13 cellular contexts compared by ENCODE assay signal in genomic region chr9:134546231-134546731, GRCh38.
DNase-seq lines count a peak whose midpoint lies in the region; ATAC-seq and TF ChIP-seq lines count a peak whose summit lies in the region.
"Had no signal": no experiment of that assay in that cellular context is flagged by ENCODE, and none has a peak within 500 bp of the region (broad histone marks: within the 10 kb centered on the region; RNA-seq: fewer than 3 reads in every experiment).

No MANE protein-coding gene starts in this region.

- H3K36me3 Mint-ChIP-seq in chondrocyte (ENCODE audit: low read depth) = no peaks in the 10 kb centered on the region

- H3K36me3 ChIP-seq in BLaER1 treated with 17β-estradiol and CSF1 and Interleukin-3, amounts not matched to agents 10 nM and 100 nM = no peaks in the 10 kb centered on the region
- H3K36me3 ChIP-seq: WERI-Rb-1 had no signal

- peak overlapping the region; percentile 96 for H3K27ac Mint-ChIP-seq in chondrocyte (ENCODE audit: unreplicated experiment)
- H3K27ac Mint-ChIP-seq: CD4-positive, alpha-beta T cell had no signal

- peak overlapping the region; percentile 36 for H3K4me3 Mint-ChIP-seq in chondrocyte (ENCODE audit: unreplicated experiment)
- H3K4me3 Mint-ChIP-seq: CD4-positive, alpha-beta T cell; stimulated activated naive CD8-positive, alpha-beta T cell treated with anti-CD3 and anti-CD28 coated beads, Interleukin-15, amount 100 ng/mL, for 72 hours had no signal

- H3K4me2 ChIP-seq in BLaER1 treated with 17β-estradiol and CSF1 and Interleukin-3, amounts not matched to agents 10 nM and 100 nM = peak overlapping the region in 7 of 11 experiments; percentile 3 to 86 (median 77); a peak in 8 of 22 replicates

- H3K9me3 ChIP-seq in BLaER1 treated with 17β-estradiol and CSF1 and Interleukin-3, amounts not matched to agents 10 nM and 100 nM (replicated peaks in 1 of 11) = peaks cover 9 to 21% (median 17%) of the 10 kb centered on the region in 11 experiments; a peak in 21 of 22 replicates

- H3K27me3 Mint-ChIP-seq in chondrocyte (ENCODE audit: low read depth) = no peaks in the 10 kb centered on the region

- H3K4me1 Mint-ChIP-seq in chondrocyte (ENCODE audit: low read depth) = peaks cover 71% of the 10 kb centered on the region
- H3K4me1 Mint-ChIP-seq: stimulated activated naive CD8-positive, alpha-beta T cell treated with anti-CD3 and anti-CD28 coated beads, Interleukin-15, amount 100 ng/mL, for 72 hours had no signal

- H3K9me3 Mint-ChIP-seq in chondrocyte (ENCODE audit: low read depth) = no peaks in the 10 kb centered on the region
- H3K9me3 Mint-ChIP-seq: CD4-positive, alpha-beta T cell had no signal

- peaks cover 0 to 41% (median 0%) of the 10 kb centered on the region in 11 experiments; a peak in 8 of 22 replicates for H3K27me3 ChIP-seq in BLaER1 treated with 17β-estradiol and CSF1 and Interleukin-3, amounts not matched to agents 10 nM and 100 nM

- no peak overlapping the region; a peak in 1 of 22 replicates for H3K9ac ChIP-seq in BLaER1 treated with 17β-estradiol and CSF1 and Interleukin-3, amounts not matched to agents 10 nM and 100 nM

- TF ChIP-seq CTCF in chondrocyte (IDR thresholded peaks at IDR 0.05) = no peak

- H3K27ac ChIP-seq in BLaER1 treated with 17β-estradiol and CSF1 and Interleukin-3, amounts not matched to agents 10 nM and 100 nM = no peak overlapping the region
- H3K27ac ChIP-seq: WERI-Rb-1 had no signal

- H3K4me1 ChIP-seq in BLaER1 treated with 17β-estradiol and CSF1 and Interleukin-3, amounts not matched to agents 10 nM and 100 nM = peaks cover 20 to 57% (median 48%) of the 10 kb centered on the region in 10 experiments

- H4K20me1 ChIP-seq in BLaER1 treated with 17β-estradiol and CSF1 and Interleukin-3, amounts not matched to agents 10 nM and 100 nM = peaks cover 0 to 17% (median 0%) of the 10 kb centered on the region in 11 experiments; a peak in 2 of 22 replicates

- ATAC-seq in GM19455 (IDR thresholded peaks at IDR 0.05; ENCODE audit: unreplicated experiment) (no peak), HG03175 (IDR thresholded peaks at IDR 0.05; ENCODE audit: unreplicated experiment) (no peak), HG02938 (IDR thresholded peaks at IDR 0.05; ENCODE audit: unreplicated experiment) (no peak)
- ATAC-seq: stimulated activated naive CD8-positive, alpha-beta T cell treated with anti-CD3 and anti-CD28 coated beads, Interleukin-15, amount 100 ng/mL, for 72 hours had no signal

- DNase-seq in chondrocyte (ENCODE audit: low spot score) (peak; percentile 77), iris pigment epithelial cell (ENCODE audit: low read depth) (peak; percentile 73), skeletal muscle cell (ENCODE audit: low read depth) (no peak), NCI-H1417 (lab: John Stamatoyannopoulos, UW) (no peak)
- DNase-seq: activated T-cell treated with anti-CD3 and anti-CD28 coated beads, Interleukin-2, amount 50 U/mL, for 48 hours; CD4-positive, alpha-beta T cell; NCI-H446; stimulated activated naive CD8-positive, alpha-beta T cell treated with anti-CD3 and anti-CD28 coated beads, Interleukin-15, amount 100 ng/mL, for 72 hours; WERI-Rb-1 had no signal

- no peak overlapping the region for H3K4me3 ChIP-seq in BLaER1 treated with 17β-estradiol and CSF1 and Interleukin-3, amounts not matched to agents 10 nM and 100 nM
- H3K4me3 ChIP-seq in skeletal muscle cell (ENCODE audit: low read depth, low read length) = peak overlapping the region; percentile 5

Comparison
In these comparisons a context has a peak if more than half of its experiments do, and no peak if none do; other contexts are left out.
1. DNase-seq: peak in chondrocyte (single experiment) and iris pigment epithelial cell (single experiment); none in skeletal muscle cell (single experiment) and NCI-H1417 (0 of 3).